ENCODE assay signal across 9 cellular contexts in the genomic region with DNA sequence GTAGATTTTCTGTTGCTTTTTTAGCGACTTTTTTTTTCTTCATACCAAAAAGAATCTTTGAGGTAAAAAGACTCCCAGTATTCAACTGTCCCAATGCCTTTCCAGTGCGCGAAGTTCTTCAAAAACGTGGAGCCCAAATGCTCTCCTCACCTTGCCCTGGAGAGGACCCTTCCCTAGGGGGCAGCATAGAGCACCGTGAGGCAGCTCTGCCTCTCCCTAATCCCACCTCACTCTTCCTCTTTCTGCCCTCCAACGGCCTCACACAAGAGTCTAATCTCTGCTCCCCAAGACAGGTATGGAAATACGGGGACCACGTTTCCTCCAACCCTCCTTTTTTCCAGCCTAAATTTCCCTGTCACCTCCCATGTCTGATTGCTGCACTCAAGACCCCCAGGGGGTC.
DNase-seq lines count a peak whose midpoint lies in the region; ATAC-seq, FAIRE-seq and TF ChIP-seq lines count a peak whose summit lies in the region.
"Had no signal": no experiment of that assay in that cellular context is flagged by ENCODE, and none has a peak within 500 bp of the region (broad histone marks: within the 10 kb centered on the region; RNA-seq: fewer than 3 reads in every experiment).

No MANE protein-coding gene starts in this region.

- ATAC-seq in left ventricle myocardium superior: no peak

- WGBS in small intestine, 3 donors: 42 to 56% (median 47%) methylated on average over 8 of the region's 8 CpGs

- TF ChIP-seq CTCF in left ventricle myocardium inferior (IDR thresholded peaks at IDR 0.05; ENCODE audit: borderline replicate concordance) (peak; percentile 49), LNCAP (IDR thresholded peaks at IDR 0.05) (peak; percentile 36; the same call in 1 of the 2 replicates), brain microvascular endothelial cell (IDR thresholded peaks at IDR 0.05; ENCODE audit: low read depth, low read length, missing control alignments) (peak; percentile 51)

- in situ Hi-C loops in brain microvascular endothelial cell (cut with HindIII; ENCODE audit: low pct_ligation_motif_present, low sequenced_read_pairs): no loop called here

- H3K36me3 ChIP-seq in left ventricle myocardium inferior: no peaks in the 10 kb centered on the region
- no peaks in the 10 kb centered on the region for H3K36me3 ChIP-seq in brain microvascular endothelial cell (replicated peaks)
- H3K36me3 ChIP-seq in small intestine (ENCODE audit: control insufficient read depth in 2 of 2, insufficient read depth in 2 of 2, low read length in 2 of 2): no peaks in the 10 kb centered on the region

- H3K4me1 ChIP-seq in left ventricle myocardium inferior (no peaks in the 10 kb centered on the region), small intestine (ENCODE audit: control insufficient read depth in 2 of 2, insufficient read depth in 1 of 2, low read depth in 1 of 2, low read length in 1 of 2) (no peaks in the 10 kb centered on the region)

- no peak for FAIRE-seq in small intestine (lab: Jason Lieb, UNC)

- H3K9me3 ChIP-seq in left ventricle myocardium inferior (replicated peaks) (no peaks in the 10 kb centered on the region), small intestine (ENCODE audit: control insufficient read depth, low read depth) (no peaks in the 10 kb centered on the region)

- intact Hi-C loops in left ventricle myocardium inferior (cut with micrococcal nuclease) (no loop called here), left ventricle myocardium superior (cut with micrococcal nuclease) (no loop called here)

- DNase-seq in left ventricle myocardium inferior (no peak), left ventricle myocardium superior (no peak), brain microvascular endothelial cell (no peak), midbrain (lab: John Stamatoyannopoulos, UW) (no peak), small intestine (no peak), substantia nigra (lab: John Stamatoyannopoulos, UW) (no peak)
- peak; percentile 54 for DNase-seq in stimulated activated CD8-positive, alpha-beta memory T cell treated with anti-CD3 and anti-CD28 coated beads, Interleukin-4, amount 100 ng/mL, for 48 hours
- DNase-seq: NCI-H526 treated with DMSO at 0.1 percent for 48 hours had no signal

- H3K27me3 ChIP-seq in left ventricle myocardium inferior (ENCODE audit: low read depth) (peaks cover 31% of the 10 kb centered on the region), brain microvascular endothelial cell (replicated peaks) (no peaks in the 10 kb centered on the region), small intestine (ENCODE audit: control insufficient read depth in 2 of 2, insufficient read depth in 2 of 2, low read length in 2 of 2) (peaks cover 0 to 2% of the 10 kb centered on the region in 2 donors)

- no peak overlapping the region for H3K27ac ChIP-seq in left ventricle myocardium inferior (replicated peaks)
- no peak overlapping the region for H3K27ac ChIP-seq in brain microvascular endothelial cell
- no peak overlapping the region for H3K27ac ChIP-seq in small intestine (ENCODE audit: low read depth in 1 of 2, low read length in 1 of 2)
- no peak overlapping the region for H3K27ac ChIP-seq in substantia nigra (ENCODE audit: low read depth, low read length, poor library complexity, severe bottlenecking)

- no peak overlapping the region for H3K4me3 ChIP-seq in left ventricle myocardium inferior
- H3K4me3 ChIP-seq in brain microvascular endothelial cell (ENCODE audit: low read depth, low read length): no peak overlapping the region
- no peak overlapping the region for H3K4me3 ChIP-seq in small intestine (ENCODE audit: low read depth in 1 of 2, low read length in 2 of 2)
